ENCODE assay signal across 40 cellular contexts in the genomic region with DNA sequence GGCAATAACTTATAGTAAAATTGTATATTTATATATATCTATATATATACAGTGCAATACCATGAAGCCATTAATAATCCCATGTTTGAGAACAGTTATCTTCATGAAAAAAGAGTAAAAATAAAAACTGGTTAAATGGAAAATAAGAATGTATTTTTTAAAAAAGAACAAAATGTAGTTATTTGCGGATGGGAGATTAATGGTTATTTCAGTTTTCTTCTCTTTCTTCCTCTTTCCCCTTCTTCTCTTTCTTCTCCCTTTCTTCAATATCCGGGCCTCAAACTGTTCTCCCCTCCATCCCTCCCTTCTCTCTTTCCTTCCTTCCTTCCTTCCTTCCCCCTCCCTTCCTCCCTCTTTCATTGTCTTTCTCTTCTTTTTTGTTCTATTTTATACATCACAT.
"Had no signal": no experiment of that assay in that cellular context is flagged by ENCODE, and none has a peak within 500 bp of the region (broad histone marks: within the 10 kb centered on the region; RNA-seq: fewer than 3 reads in every experiment).

No MANE protein-coding gene starts in this region.

- H3K9me3 ChIP-seq: adrenal gland, ascending aorta, body of pancreas, breast epithelium had no signal

- H3K27ac ChIP-seq: adrenal gland, ascending aorta, body of pancreas, brain microvascular endothelial cell, breast epithelium, cardiac muscle cell had no signal

- FAIRE-seq: astrocyte, bronchial epithelial cell had no signal

- ATAC-seq: activated naive CD4-positive, alpha-beta T cell treated with anti-CD3 and anti-CD28 coated beads, Interleukin-2, amount 50 U/mL, for 72 hours; activated naive CD8-positive, alpha-beta T cell treated with anti-CD3 and anti-CD28 coated beads, Interleukin-2, amount 50 U/mL, for 24 hours; activated T-cell treated with anti-CD3 and anti-CD28 coated beads, Interleukin-2, amount 50 U/mL, for 4 hours; activated T-cell treated with anti-CD3 and anti-CD28 coated beads, Interleukin-2, amount 50 U/mL, for 72 hours; activated T-helper 17 cell treated with anti-CD3 and anti-CD28 coated beads, Interleukin-2, amount 50 U/mL, for 72 hours; body of pancreas had no signal

- H3K4me3 Mint-ChIP-seq: activated naive CD4-positive, alpha-beta T cell treated with anti-CD3 and anti-CD28 coated beads for 36 hours; activated naive CD4-positive, alpha-beta T cell treated with anti-CD3 and anti-CD28 coated beads, Interleukin-2, amount 10 ng/mL, durations not matched to agents 7 days and 5 days; activated naive CD4-positive, alpha-beta T cell treated with anti-CD3 and anti-CD28 coated beads, Interleukin-2, amount 50 U/mL, for 24 hours; activated naive CD8-positive, alpha-beta T cell; activated naive CD8-positive, alpha-beta T cell treated with anti-CD3 and anti-CD28 coated beads for 36 hours; activated naive CD8-positive, alpha-beta T cell treated with anti-CD3 and anti-CD28 coated beads, Interleukin-2, amount 10 ng/mL, durations not matched to agents 7 days and 5 days; activated naive CD8-positive, alpha-beta T cell treated with anti-CD3 and anti-CD28 coated beads, Interleukin-2, amount 50 U/mL, for 24 hours; activated T-cell treated with anti-CD3 and anti-CD28 coated beads, Interleukin-2, amount 50 U/mL, for 24 hours; activated T-cell treated with anti-CD3 and anti-CD28 coated beads, Interleukin-2, amount 50 U/mL, for 4 hours; activated T-cell treated with anti-CD3 and anti-CD28 coated beads, Interleukin-2, amount 50 U/mL, for 72 hours; activated T-helper 1 cell treated with anti-CD3 and anti-CD28 coated beads, Interleukin-12 subunit alpha, Interleukin-12 subunit beta, Interleukin-2, Interleukin-4 antibody, amounts not matched to agents 30 ng/mL and 10 ng/mL and 1 ng/mL, durations not matched to agents 14 hours and 24 hours and 36 hours; activated T-helper 17 cell treated with anti-CD3 and anti-CD28 coated beads, Interleukin-2, amount 50 U/mL, for 72 hours; brain; central memory CD8-positive, alpha-beta T cell had no signal

- H3K4me1 Mint-ChIP-seq: activated naive CD4-positive, alpha-beta T cell treated with anti-CD3 and anti-CD28 coated beads, Interleukin-2, amount 10 ng/mL, durations not matched to agents 7 days and 5 days; activated naive CD4-positive, alpha-beta T cell treated with anti-CD3 and anti-CD28 coated beads, Interleukin-2, amount 50 U/mL, for 24 hours; activated naive CD8-positive, alpha-beta T cell treated with anti-CD3 and anti-CD28 coated beads for 36 hours; activated naive CD8-positive, alpha-beta T cell treated with anti-CD3 and anti-CD28 coated beads, Interleukin-2, amount 10 ng/mL, durations not matched to agents 7 days and 5 days; activated naive CD8-positive, alpha-beta T cell treated with anti-CD3 and anti-CD28 coated beads, Interleukin-2, amount 50 U/mL, for 24 hours; activated T-helper 17 cell treated with anti-CD3 and anti-CD28 coated beads, Interleukin-2, amount 50 U/mL, for 72 hours; brain; central memory CD8-positive, alpha-beta T cell had no signal

- H3K36me3 ChIP-seq: adrenal gland, ascending aorta, brain microvascular endothelial cell, breast epithelium, cardiac muscle cell had no signal

- H3K4me3 ChIP-seq: adrenal gland, ascending aorta, body of pancreas, breast epithelium, cardiac muscle cell had no signal

- DNase-seq: activated effector memory CD4-positive, alpha-beta T cell treated with anti-CD3 and anti-CD28 coated beads, Interleukin-2, amount 50 U/mL, for 16 hours; activated effector memory CD4-positive, alpha-beta T cell treated with Interleukin-2 at 50 U/mL for 16 hours; activated gamma-delta T cell; activated gamma-delta T cell treated with Interleukin-2 at 50 U/mL for 16 hours; activated naive CD4-positive, alpha-beta T cell; activated naive CD4-positive, alpha-beta T cell treated with anti-CD3 and anti-CD28 coated beads for 36 hours; activated naive CD4-positive, alpha-beta T cell treated with anti-CD3 and anti-CD28 coated beads, Interleukin-2, amount 10 ng/mL, durations not matched to agents 7 days and 5 days; activated naive CD4-positive, alpha-beta T cell treated with anti-CD3 and anti-CD28 coated beads, Interleukin-2, amount 50 U/mL, for 16 hours; activated naive CD4-positive, alpha-beta T cell treated with Interleukin-2 at 50 U/mL for 16 hours; activated naive CD8-positive, alpha-beta T cell treated with anti-CD3 and anti-CD28 coated beads for 36 hours; activated naive CD8-positive, alpha-beta T cell treated with anti-CD3 and anti-CD28 coated beads, Interleukin-2, amount 10 ng/mL, durations not matched to agents 7 days and 5 days; activated naive CD8-positive, alpha-beta T cell treated with anti-CD3 and anti-CD28 coated beads, Interleukin-2, amount 50 U/mL, for 24 hours; activated T-cell treated with anti-CD3 and anti-CD28 coated beads, Interleukin-2, amount 50 U/mL, for 1 hour; activated T-cell treated with anti-CD3 and anti-CD28 coated beads, Interleukin-2, amount 50 U/mL, for 24 hours; activated T-cell treated with anti-CD3 and anti-CD28 coated beads, Interleukin-2, amount 50 U/mL, for 4 hours; activated T-cell treated with anti-CD3 and anti-CD28 coated beads, Interleukin-2, amount 50 U/mL, for 48 hours; activated T-cell treated with anti-CD3 and anti-CD28 coated beads, Interleukin-2, amount 50 U/mL, for 72 hours; adrenal gland; amniotic stem cell; amygdala; anterior cingulate cortex; aorta; body of pancreas; brain microvascular endothelial cell; caudate nucleus; central memory CD4-positive, alpha-beta T cell; cerebellar nuclear complex had no signal

- H3K27me3 ChIP-seq: adrenal gland, ascending aorta, body of pancreas, brain microvascular endothelial cell, breast epithelium, cardiac muscle cell had no signal

- H3K4me1 ChIP-seq: adrenal gland, ascending aorta, body of pancreas, breast epithelium had no signal

- H3K27ac Mint-ChIP-seq: activated naive CD4-positive, alpha-beta T cell treated with anti-CD3 and anti-CD28 coated beads for 36 hours; activated naive CD4-positive, alpha-beta T cell treated with anti-CD3 and anti-CD28 coated beads, Interleukin-2, amount 10 ng/mL, durations not matched to agents 7 days and 5 days; activated naive CD4-positive, alpha-beta T cell treated with anti-CD3 and anti-CD28 coated beads, Interleukin-2, amount 50 U/mL, for 24 hours; activated naive CD4-positive, alpha-beta T cell treated with anti-CD3 and anti-CD28 coated beads, Interleukin-2, amount 50 U/mL, for 72 hours; activated naive CD8-positive, alpha-beta T cell; activated naive CD8-positive, alpha-beta T cell treated with anti-CD3 and anti-CD28 coated beads for 36 hours; activated naive CD8-positive, alpha-beta T cell treated with anti-CD3 and anti-CD28 coated beads, Interleukin-2, amount 10 ng/mL, durations not matched to agents 7 days and 5 days; activated naive CD8-positive, alpha-beta T cell treated with anti-CD3 and anti-CD28 coated beads, Interleukin-2, amount 50 U/mL, for 24 hours; activated T-cell treated with anti-CD3 and anti-CD28 coated beads, Interleukin-2, amount 50 U/mL, for 24 hours; activated T-cell treated with anti-CD3 and anti-CD28 coated beads, Interleukin-2, amount 50 U/mL, for 72 hours; activated T-helper 1 cell treated with anti-CD3 and anti-CD28 coated beads, Interleukin-12 subunit alpha, Interleukin-12 subunit beta, Interleukin-2, Interleukin-4 antibody, amounts not matched to agents 30 ng/mL and 10 ng/mL and 1 ng/mL, durations not matched to agents 14 hours and 24 hours and 36 hours; activated T-helper 17 cell treated with anti-CD3 and anti-CD28 coated beads, Interleukin-2, amount 50 U/mL, for 72 hours; activated T-helper 2 cell treated with anti-CD3 and anti-CD28 coated beads, Interferon-gamma antibody, Interleukin-2, Interleukin-4, amounts not matched to agents 10 μg/mL and 5 μg/mL and 100 μg/mL, durations not matched to agents 14 hours and 24 hours and 36 hours; brain had no signal

- H3K27me3 Mint-ChIP-seq: activated naive CD4-positive, alpha-beta T cell treated with anti-CD3 and anti-CD28 coated beads, Interleukin-2, amount 10 ng/mL, durations not matched to agents 7 days and 5 days; activated naive CD4-positive, alpha-beta T cell treated with anti-CD3 and anti-CD28 coated beads, Interleukin-2, amount 50 U/mL, for 24 hours; activated naive CD8-positive, alpha-beta T cell; activated naive CD8-positive, alpha-beta T cell treated with anti-CD3 and anti-CD28 coated beads for 36 hours; activated naive CD8-positive, alpha-beta T cell treated with anti-CD3 and anti-CD28 coated beads, Interleukin-2, amount 10 ng/mL, durations not matched to agents 7 days and 5 days; activated naive CD8-positive, alpha-beta T cell treated with anti-CD3 and anti-CD28 coated beads, Interleukin-2, amount 50 U/mL, for 24 hours; activated T-cell treated with anti-CD3 and anti-CD28 coated beads, Interleukin-2, amount 50 U/mL, for 24 hours; activated T-helper 17 cell treated with anti-CD3 and anti-CD28 coated beads, Interleukin-2, amount 50 U/mL, for 72 hours; brain; central memory CD8-positive, alpha-beta T cell had no signal

- H3K36me3 Mint-ChIP-seq: activated naive CD4-positive, alpha-beta T cell treated with anti-CD3 and anti-CD28 coated beads, Interleukin-2, amount 10 ng/mL, durations not matched to agents 7 days and 5 days; activated naive CD4-positive, alpha-beta T cell treated with anti-CD3 and anti-CD28 coated beads, Interleukin-2, amount 50 U/mL, for 24 hours; activated naive CD4-positive, alpha-beta T cell treated with anti-CD3 and anti-CD28 coated beads, Interleukin-2, amount 50 U/mL, for 72 hours; activated naive CD8-positive, alpha-beta T cell; activated naive CD8-positive, alpha-beta T cell treated with anti-CD3 and anti-CD28 coated beads for 36 hours; activated naive CD8-positive, alpha-beta T cell treated with anti-CD3 and anti-CD28 coated beads, Interleukin-2, amount 10 ng/mL, durations not matched to agents 7 days and 5 days; brain had no signal

- H3K9me3 Mint-ChIP-seq: activated naive CD4-positive, alpha-beta T cell treated with anti-CD3 and anti-CD28 coated beads, Interleukin-2, amount 10 ng/mL, durations not matched to agents 7 days and 5 days; activated naive CD8-positive, alpha-beta T cell treated with anti-CD3 and anti-CD28 coated beads for 36 hours; activated naive CD8-positive, alpha-beta T cell treated with anti-CD3 and anti-CD28 coated beads, Interleukin-2, amount 10 ng/mL, durations not matched to agents 7 days and 5 days; brain had no signal
